In the genomic region with DNA sequence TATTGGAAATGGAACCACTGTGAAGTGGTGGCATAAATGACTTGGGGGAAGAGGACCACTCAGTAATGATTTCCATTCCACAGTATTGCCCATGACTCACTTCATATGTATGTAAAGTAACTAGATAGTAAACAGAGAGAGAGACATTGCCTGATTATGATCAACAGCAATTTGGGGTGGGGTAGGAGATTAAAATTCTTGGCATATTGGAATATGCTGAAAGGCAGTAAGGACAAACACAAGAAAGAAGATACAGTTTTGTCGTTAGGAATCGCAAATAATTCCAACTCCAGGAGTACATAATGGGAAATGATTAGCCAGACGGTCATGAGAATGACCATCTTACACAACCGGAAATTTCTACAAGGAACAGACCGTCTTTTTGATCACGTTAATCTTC, we compare ENCODE assay signal across 9 cellular contexts. TPM values are rescaled to one million over a fixed set of nuclear protein-coding genes. Genes with fewer than 3 reads are reported as not detected.
A peak's percentile ranks its signal among the peaks of the same experiment; 100 is the strongest.
DNase-seq lines count a peak whose midpoint lies in the region; ATAC-seq and TF ChIP-seq lines count a peak whose summit lies in the region.
"Had no signal": no experiment of that assay in that cellular context is flagged by ENCODE, and none has a peak within 500 bp of the region (broad histone marks: within the 10 kb centered on the region; RNA-seq: fewer than 3 reads in every experiment).

No MANE protein-coding gene starts in this region.

- no peaks in the 10 kb centered on the region for H3K27me3 ChIP-seq in cardiac muscle cell
- no peaks in the 10 kb centered on the region for H3K27me3 ChIP-seq in heart left ventricle
- no peaks in the 10 kb centered on the region for H3K27me3 ChIP-seq in liver (ENCODE audit: control insufficient read depth in 4 of 4, insufficient read depth in 4 of 4, low read length in 3 of 4)
- H3K27me3 ChIP-seq: BLaER1 treated with 17β-estradiol and CSF1 and Interleukin-3, amounts not matched to agents 10 nM and 100 nM had no signal

- peaks cover 27% of the 10 kb centered on the region for H3K4me1 ChIP-seq in cardiac muscle cell (ENCODE audit: low read depth)
- peaks cover 0 to 34% (median 17%) of the 10 kb centered on the region in 12 donors for H3K4me1 ChIP-seq in heart left ventricle
- H3K4me1 ChIP-seq in liver (ENCODE audit: control insufficient read depth in 4 of 4, insufficient read depth in 4 of 4, low read length in 3 of 4), result peaks cover 0 to 49% (median 21%) of the 10 kb centered on the region in 4 donors

- H3K27ac Mint-ChIP-seq in activated CD8-positive, alpha-beta T cell treated with anti-CD3 and anti-CD28 coated beads, Interleukin-2, amount 10 ng/mL, durations not matched to agents 7 days and 5 days, result peak overlapping the region; percentile 95

- 93 to 98% (median 96%) methylated on average over 6 of the region's 6 CpGs for WGBS in heart left ventricle, 4 donors
- 33% methylated on average over 6 of the region's 6 CpGs for WGBS in liver

- no peak for TF ChIP-seq POLR2A in heart left ventricle (IDR thresholded peaks at IDR 0.05)

- H3K9ac ChIP-seq in liver (ENCODE audit: low read depth in 1 of 2, low read length in 2 of 2), result no peak overlapping the region
- H3K9ac ChIP-seq: BLaER1 treated with 17β-estradiol and CSF1 and Interleukin-3, amounts not matched to agents 10 nM and 100 nM had no signal

- H3K27me3 Mint-ChIP-seq in activated CD8-positive, alpha-beta T cell treated with anti-CD3 and anti-CD28 coated beads, Interleukin-2, amount 10 ng/mL, durations not matched to agents 7 days and 5 days (ENCODE audit: low read depth), result no peaks in the 10 kb centered on the region

- H3K9me3 Mint-ChIP-seq in activated CD8-positive, alpha-beta T cell treated with anti-CD3 and anti-CD28 coated beads, Interleukin-2, amount 10 ng/mL, durations not matched to agents 7 days and 5 days (ENCODE audit: insufficient read depth), result no peaks in the 10 kb centered on the region

- TF ChIP-seq CTCF in cardiac muscle cell (IDR thresholded peaks at IDR 0.05; ENCODE audit: low read depth, low read length), result no peak
- no peak for TF ChIP-seq CTCF in heart left ventricle (IDR thresholded peaks at IDR 0.05)
- no peak for TF ChIP-seq CTCF in liver (IDR thresholded peaks at IDR 0.05; ENCODE audit: low read depth, low read length, missing input control)

- H3K4me3 Mint-ChIP-seq in activated CD8-positive, alpha-beta T cell treated with anti-CD3 and anti-CD28 coated beads, Interleukin-2, amount 10 ng/mL, durations not matched to agents 7 days and 5 days, result no peak overlapping the region

- DNase-seq in cardiac muscle cell (ENCODE audit: low read depth in 1 of 2, low spot score in 1 of 2), result no peak
- no peak for DNase-seq in heart left ventricle
- no peak for DNase-seq in activated CD8-positive, alpha-beta T cell treated with anti-CD3 and anti-CD28 coated beads, Interleukin-2, amount 10 ng/mL, durations not matched to agents 7 days and 5 days
- DNase-seq in NCI-H1092 (lab: John Stamatoyannopoulos, UW), result no peak

- H3K4me3 ChIP-seq in cardiac muscle cell, result no peak overlapping the region
- no peak overlapping the region for H3K4me3 ChIP-seq in heart left ventricle
- H3K4me3 ChIP-seq in liver (ENCODE audit: low read depth in 1 of 3, low read length in 3 of 3), result no peak overlapping the region

- H3K9me3 ChIP-seq in cardiac muscle cell (ENCODE audit: low read depth), result no peaks in the 10 kb centered on the region
- no peaks in the 10 kb centered on the region for H3K9me3 ChIP-seq in heart left ventricle
- no peaks in the 10 kb centered on the region for H3K9me3 ChIP-seq in liver (ENCODE audit: control insufficient read depth in 4 of 4, low read length in 3 of 4)

- peaks cover 15% of the 10 kb centered on the region for H3K36me3 Mint-ChIP-seq in activated CD8-positive, alpha-beta T cell treated with anti-CD3 and anti-CD28 coated beads, Interleukin-2, amount 10 ng/mL, durations not matched to agents 7 days and 5 days (ENCODE audit: low read depth)

- TF ChIP-seq RAD21 in liver (IDR thresholded peaks at IDR 0.05), result no peak

- ATAC-seq in heart left ventricle (no peak), GM21576 (IDR thresholded peaks at IDR 0.05; ENCODE audit: unreplicated experiment) (no peak), HG02763 (IDR thresholded peaks at IDR 0.05; ENCODE audit: unreplicated experiment) (no peak), HG03457 (IDR thresholded peaks at IDR 0.05; ENCODE audit: unreplicated experiment) (no peak)
- ATAC-seq in activated CD8-positive, alpha-beta T cell treated with anti-CD3 and anti-CD28 coated beads, Interleukin-2, amount 10 ng/mL, durations not matched to agents 7 days and 5 days, result no peak

- intact Hi-C loops in heart left ventricle (cut with DNase I), result loop anchor here in 8 of 10 donors (5.0 to 10.0 kb wide), 8 partner anchors 82 to 250 kb away; partner anchors contain the start of genes TMEM267 (in 6 of the 8) and ZNF131 (in 5 of the 8)

- H3K36me3 ChIP-seq in cardiac muscle cell (no peaks in the 10 kb centered on the region), heart left ventricle (no peaks in the 10 kb centered on the region), liver (ENCODE audit: control insufficient read depth in 4 of 4, insufficient read depth in 3 of 4, low read depth in 1 of 4, low read length in 3 of 4) (no peaks in the 10 kb centered on the region)

- POLR2A ChIA-PET in activated CD8-positive, alpha-beta T cell treated with anti-CD3 and anti-CD28 coated beads, Interleukin-2, amount 10 ng/mL, durations not matched to agents 7 days and 5 days (lab: Charles Lee), result interaction anchor here (1.0 to 2.9 kb wide), 2 partner anchors 169 to 247 kb away, joined by 3 to 54 read pairs; partner anchors contain the start of gene TMEM267

- H3K27ac ChIP-seq in cardiac muscle cell (peak overlapping the region; percentile 96), heart left ventricle (no peak overlapping the region), liver (ENCODE audit: low read depth in 1 of 2, low read length in 2 of 2) (peak overlapping the region; percentile 77 to 91)

- CTCF ChIA-PET in activated CD8-positive, alpha-beta T cell treated with anti-CD3 and anti-CD28 coated beads, Interleukin-2, amount 10 ng/mL, durations not matched to agents 7 days and 5 days (lab: Charles Lee), result interaction anchor here (1.6 to 4.2 kb wide), 4 partner anchors 75 to 209 kb away, joined by 8 to 24 read pairs (median 21); partner anchors contain the start of gene ZNF131

- peaks cover 48% of the 10 kb centered on the region for H3K4me1 Mint-ChIP-seq in activated CD8-positive, alpha-beta T cell treated with anti-CD3 and anti-CD28 coated beads, Interleukin-2, amount 10 ng/mL, durations not matched to agents 7 days and 5 days (ENCODE audit: low read depth)

TF ChIP-seq in liver, 16 proteins besides CTCF, POLR2A, EP300 and RAD21 (continues in another document):
- TF ChIP-seq RXRA (IDR thresholded peaks at IDR 0.05), result no peak
- no peak for TF ChIP-seq FOXA1 (IDR thresholded peaks at IDR 0.05)
- no peak for TF ChIP-seq GABPA (IDR thresholded peaks at IDR 0.05 in 1 of 2, conservative IDR thresholded peaks at IDR 0.05 in 1 of 2)
- TF ChIP-seq REST (IDR thresholded peaks at IDR 0.05), result no peak
- TF ChIP-seq HNF4A (conservative IDR thresholded peaks at IDR 0.05), result peak in 1 of 2 donors; percentile 23
- TF ChIP-seq, protein P1, sequence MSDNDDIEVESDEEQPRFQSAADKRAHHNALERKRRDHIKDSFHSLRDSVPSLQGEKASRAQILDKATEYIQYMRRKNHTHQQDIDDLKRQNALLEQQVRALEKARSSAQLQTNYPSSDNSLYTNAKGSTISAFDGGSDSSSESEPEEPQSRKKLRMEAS (IDR thresholded peaks at IDR 0.05), result no peak
- TF ChIP-seq HNF4G (IDR thresholded peaks at IDR 0.05), result no peak
- no peak for TF ChIP-seq FOXA2 (IDR thresholded peaks at IDR 0.05)
- no peak for TF ChIP-seq TAF1 (conservative IDR thresholded peaks at IDR 0.05)
- TF ChIP-seq YY1 (IDR thresholded peaks at IDR 0.05), result no peak
- no peak for TF ChIP-seq ATF3 (IDR thresholded peaks at IDR 0.05)

RNA-seq across cellular contexts. Expression of gene HMGCS1, which starts 1.5 kb away (rescaled TPM):
- total RNA-seq in cardiac muscle cell (84.1 and 202 TPM in 2 replicates), heart left ventricle (10 to 100 TPM in 7 of 9 donors, 1 to 10 TPM in 2; 7.9 to 34.8 (median 30.0) TPM), liver (100 to 1,000 TPM; 429 to 878 TPM)
- polyA plus RNA-seq in cardiac muscle cell (48.5 and 105 TPM in 2 replicates), heart left ventricle (10 to 100 TPM in 1 of 2 donors, 1 to 10 TPM in 1; 6.3 to 34.7 TPM), liver (100 to 1,000 TPM in 1 of 2 donors, 10 to 100 TPM in 1; 41.7 to 144 TPM)
- 10 to 100 TPM; 82.4 to 90.6 TPM for total RNA-seq in activated CD8-positive, alpha-beta T cell treated with anti-CD3 and anti-CD28 coated beads, Interleukin-2, amount 10 ng/mL, durations not matched to agents 7 days and 5 days

Comparison
In these comparisons a context has a peak if more than half of its experiments do, and no peak if none do; other contexts are left out.
1. H3K27ac ChIP-seq: peak in cardiac muscle cell (single experiment) and liver (2 of 2); none in heart left ventricle (0 of 12).